Comparison of ENCODE assay signal across 8 cellular contexts in the genomic region with DNA sequence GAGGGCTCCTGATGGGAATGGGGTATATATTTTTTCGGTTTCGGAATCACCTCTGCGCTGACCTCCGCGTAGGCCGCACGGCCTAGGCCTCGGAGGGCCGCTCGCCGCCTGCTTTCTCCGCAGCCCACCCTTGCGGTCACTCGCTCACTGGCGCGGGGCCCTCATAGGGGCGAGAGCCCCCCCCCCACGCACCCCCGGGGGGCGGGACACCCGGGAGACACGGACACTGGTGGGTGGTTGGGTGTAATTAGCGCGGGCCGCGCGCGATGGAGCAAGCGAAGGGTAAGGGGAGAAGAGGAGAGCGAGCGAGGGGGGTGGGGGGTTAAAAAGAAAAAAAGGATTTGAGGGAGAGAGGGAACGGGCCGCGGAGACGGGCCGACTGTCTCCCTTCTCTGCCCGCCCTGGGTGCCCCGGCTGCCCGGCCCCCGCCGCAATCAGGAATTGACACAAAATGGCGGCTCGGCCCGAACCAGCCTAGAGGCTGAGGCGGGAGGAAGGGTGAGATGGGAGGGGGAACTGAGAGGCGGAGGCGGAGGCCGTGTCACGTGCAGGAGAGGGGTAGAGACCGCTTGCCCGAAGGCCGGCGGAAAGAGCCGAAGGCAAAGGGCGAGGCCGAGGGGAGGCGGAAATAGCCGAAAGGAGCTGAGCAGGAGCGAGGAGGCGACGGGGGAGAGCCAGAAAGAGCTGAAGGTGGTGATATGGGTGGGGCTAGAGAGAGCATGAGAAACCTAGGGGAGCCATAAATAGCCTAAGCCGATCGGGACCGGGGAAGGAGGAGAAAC.
A peak's percentile ranks its signal among the peaks of the same experiment; 100 is the strongest.
DNase-seq lines count a peak whose midpoint lies in the region; ATAC-seq and TF ChIP-seq lines count a peak whose summit lies in the region.

No MANE protein-coding gene starts in this region.

- DNase-seq in AG10803 (ENCODE audit: low read depth) = peak; percentile 99
- peak; percentile 99 to 100 for DNase-seq in NCI-H446 (lab: John Stamatoyannopoulos, UW)
- DNase-seq in cerebellar cortex (ENCODE audit: low spot score) = peak; percentile 100
- peak; percentile 99 for DNase-seq in iris pigment epithelial cell (ENCODE audit: low read depth)
- DNase-seq in stimulated activated CD4-positive, alpha-beta T cell treated with anti-CD3 and anti-CD28 coated beads, Interleukin-12 subunit alpha, Interleukin-12 subunit beta, amount 100 ng/mL, for 24 hours (ENCODE audit: low read depth in 2 of 2) = peak; percentile 99

- peak; percentile 87 for ATAC-seq in GM19043 (IDR thresholded peaks at IDR 0.05; ENCODE audit: low read depth, unreplicated experiment)
- ATAC-seq in HG03354 (IDR thresholded peaks at IDR 0.05; ENCODE audit: poor library complexity, severe bottlenecking, unreplicated experiment) = peak; percentile 83
- peak; percentile 83 to 87 for ATAC-seq in activated CD4-positive, CD25-positive, alpha-beta regulatory T cell treated with anti-CD3 and anti-CD28 coated beads, Interleukin-2, amount 50 U/mL, for 24 hours

- no peak for TF ChIP-seq CTCF in AG10803 (conservative IDR thresholded peaks at IDR 0.05; ENCODE audit: low read length)

- H3K4me3 ChIP-seq in AG10803 (ENCODE audit: low read length) = peak overlapping the region; percentile 94

Comparison
In these comparisons a context has a peak if more than half of its experiments do, and no peak if none do; other contexts are left out.
1. Peak in every context shown above with its lines: DNase-seq, ATAC-seq and H3K4me3 ChIP-seq.